In the genomic region with DNA sequence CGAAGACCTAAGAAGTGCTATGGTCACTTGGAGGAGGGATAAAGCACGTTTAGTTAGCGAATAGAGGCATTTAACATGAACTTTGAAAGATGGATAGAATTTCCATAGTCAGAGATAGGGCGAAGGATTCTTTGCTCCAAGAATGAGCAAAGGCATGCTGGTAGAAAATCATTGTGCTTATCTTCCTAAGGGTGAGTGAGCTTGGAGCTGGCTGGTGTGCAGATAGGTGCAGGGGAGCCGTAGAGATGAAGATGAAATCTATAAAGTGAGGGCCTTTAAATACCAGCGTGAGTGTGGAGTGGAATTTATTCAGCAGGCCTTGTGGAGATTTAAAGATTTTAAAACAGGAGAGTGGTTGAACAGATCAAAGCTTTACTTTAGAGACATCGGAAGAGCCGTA, we compare ENCODE assay signal across 27 cellular contexts. TPM values are rescaled to one million over a fixed set of nuclear protein-coding genes. Genes with fewer than 3 reads are reported as not detected.
"Had no signal": no experiment of that assay in that cellular context is flagged by ENCODE, and none has a peak within 500 bp of the region (broad histone marks: within the 10 kb centered on the region; RNA-seq: fewer than 3 reads in every experiment).

No MANE protein-coding gene starts in this region.

- H3K9me3 ChIP-seq: esophagus muscularis mucosa, mucosa of descending colon, SJCRH30 had no signal

- ATAC-seq: activated CD4-positive, CD25-positive, alpha-beta regulatory T cell treated with anti-CD3 and anti-CD28 coated beads, Interleukin-2, amount 50 U/mL, for 24 hours; effector memory CD8-positive, alpha-beta T cell; left ventricle myocardium superior; mucosa of descending colon; right cardiac atrium; stimulated activated naive CD8-positive, alpha-beta T cell treated with anti-CD3 and anti-CD28 coated beads, Interleukin-15, Interleukin-2, amounts not matched to agents 100 U/mL and 50 U/mL, for 24 hours had no signal

- H3K27me3 ChIP-seq: dorsolateral prefrontal cortex, esophagus muscularis mucosa, SJCRH30 had no signal

- H3K4me1 ChIP-seq: esophagus muscularis mucosa, SJCRH30 had no signal

- H3K27ac ChIP-seq: dorsolateral prefrontal cortex, esophagus muscularis mucosa, SJCRH30, VCaP had no signal

- H3K9me3 Mint-ChIP-seq: activated T-cell treated with anti-CD3 and anti-CD28 coated beads, Interleukin-2, amount 50 U/mL, for 24 hours; effector memory CD8-positive, alpha-beta T cell had no signal

- H3K4me3 ChIP-seq: dorsolateral prefrontal cortex, esophagus muscularis mucosa, mucosa of descending colon, SJCRH30 had no signal

- H3K27ac Mint-ChIP-seq: activated CD4-positive, alpha-beta T cell treated with anti-CD3 and anti-CD28 coated beads, Interleukin-2, amount 10 ng/mL, durations not matched to agents 7 days and 5 days; activated T-cell treated with anti-CD3 and anti-CD28 coated beads, Interleukin-2, amount 50 U/mL, for 24 hours; effector memory CD8-positive, alpha-beta T cell; memory B cell had no signal

- DNase-seq: activated CD4-positive, alpha-beta T cell treated with anti-CD3 and anti-CD28 coated beads, Interleukin-2, amount 10 ng/mL, durations not matched to agents 7 days and 5 days; activated CD8-positive, alpha-beta memory T cell treated with anti-CD3 and anti-CD28 coated beads for 24 hours; activated CD8-positive, alpha-beta memory T cell treated with anti-CD3 and anti-CD28 coated beads, Interleukin-2, amount 50 U/mL, for 4 hours; activated effector memory CD4-positive, alpha-beta T cell treated with anti-CD3 and anti-CD28 coated beads, Interleukin-2, amount 50 U/mL, for 16 hours; activated naive CD4-positive, alpha-beta T cell treated with anti-CD3 and anti-CD28 coated beads, Interleukin-2, amount 50 U/mL, for 16 hours; activated T-cell treated with anti-CD3 and anti-CD28 coated beads, Interleukin-2, amount 50 U/mL, for 24 hours; central memory CD4-positive, alpha-beta T cell; dorsolateral prefrontal cortex; effector memory CD8-positive, alpha-beta T cell; hippocampal formation; left ventricle myocardium superior; mucosa of descending colon; right cardiac atrium; SJCRH30; stimulated activated CD4-positive, alpha-beta T cell treated with anti-CD3 and anti-CD28 coated beads, Interleukin-12 subunit alpha, Interleukin-12 subunit beta, amount 100 ng/mL, for 4 hours; stimulated activated CD4-positive, alpha-beta T cell treated with anti-CD3 and anti-CD28 coated beads, Interleukin-4, amount 100 ng/mL, for 4 hours; stimulated activated naive CD8-positive, alpha-beta T cell treated with anti-CD3 and anti-CD28 coated beads, Interleukin-15, Interleukin-2, amounts not matched to agents 100 U/mL and 50 U/mL, for 24 hours had no signal

- H3K4me1 Mint-ChIP-seq: memory B cell had no signal

- FAIRE-seq: astrocyte, colon, endothelial cell of umbilical vein, frontal cortex had no signal

- H3K4me3 Mint-ChIP-seq: activated CD4-positive, alpha-beta T cell treated with anti-CD3 and anti-CD28 coated beads, Interleukin-2, amount 10 ng/mL, durations not matched to agents 7 days and 5 days; activated T-cell treated with anti-CD3 and anti-CD28 coated beads, Interleukin-2, amount 50 U/mL, for 24 hours; memory B cell had no signal

- H3K36me3 ChIP-seq: esophagus muscularis mucosa, SJCRH30 had no signal

RNA-seq across cellular contexts. Expression of a gene that starts 1.6 kb away (rescaled TPM):
- total RNA-seq: endothelial cell of umbilical vein, frontal cortex, osteocyte, pulmonary artery endothelial cell, right cardiac atrium, SJCRH30 had no signal
- polyA plus RNA-seq: right cardiac atrium had no signal
